25 cellular contexts compared by ENCODE assay signal in the genomic region with DNA sequence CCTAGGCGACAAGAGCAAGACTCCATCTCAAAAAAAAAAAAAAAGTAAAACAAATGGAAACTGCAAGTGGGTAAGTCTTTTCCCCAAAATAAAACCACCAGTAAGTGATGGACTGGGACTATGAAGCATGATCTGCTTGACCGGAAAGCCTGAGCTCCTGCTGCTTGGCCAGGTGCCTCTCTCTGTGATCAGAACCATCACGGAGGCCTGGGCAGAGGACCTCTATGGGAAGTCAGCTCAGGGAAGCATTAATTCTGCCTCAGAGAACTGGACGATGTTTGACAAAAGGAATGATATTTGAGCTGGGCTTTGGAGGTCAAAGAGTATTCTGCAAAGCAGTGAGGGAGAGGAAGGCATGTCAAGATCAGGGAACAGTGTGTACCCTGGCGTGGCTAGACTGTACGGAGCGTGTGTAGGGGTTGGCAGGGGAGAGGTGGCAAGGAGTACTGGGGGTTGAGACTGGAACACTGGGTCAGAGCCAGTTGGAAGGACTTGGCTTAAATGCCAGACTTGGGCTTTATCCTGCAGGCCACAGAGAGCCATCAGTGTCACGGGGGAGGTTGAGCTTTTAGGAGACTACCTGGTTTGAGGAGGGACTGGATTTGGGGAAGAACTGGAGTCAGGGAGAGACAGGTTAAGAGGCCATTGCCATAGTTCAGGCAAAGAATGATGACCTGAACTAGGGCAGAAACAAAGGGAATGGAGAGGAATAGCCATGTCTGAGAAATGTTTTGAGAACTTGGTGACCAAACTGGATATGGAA. TPM values are rescaled to one million over a fixed set of nuclear protein-coding genes. Genes with fewer than 3 reads are reported as not detected.
DNase-seq lines count a peak whose midpoint lies in the region; ATAC-seq, FAIRE-seq and TF ChIP-seq lines count a peak whose summit lies in the region.
"Had no signal": no experiment of that assay in that cellular context is flagged by ENCODE, and none has a peak within 500 bp of the region (broad histone marks: within the 10 kb centered on the region; RNA-seq: fewer than 3 reads in every experiment).

No MANE protein-coding gene starts in this region.

- WGBS in hepatocyte (ENCODE audit: low lambda C conversion rate, missing lambda C conversion rate): 69% methylated on average over 8 of the region's 8 CpGs

- no peak overlapping the region for H2AFZ ChIP-seq in hepatocyte
- H2AFZ ChIP-seq: GM23338 had no signal

- H3K4me2 ChIP-seq in hepatocyte: no peak overlapping the region
- H3K4me2 ChIP-seq: BLaER1 treated with 17β-estradiol and CSF1 and Interleukin-3, amounts not matched to agents 10 nM and 100 nM; GM23338 had no signal

- no peak for FAIRE-seq in kidney (lab: Jason Lieb, UNC)
- FAIRE-seq: colon, D721Med, endometrium had no signal

- no peaks in the 10 kb centered on the region for H3K36me3 ChIP-seq in kidney (ENCODE audit: control insufficient read depth in 1 of 2, insufficient read depth in 2 of 2, low read length in 2 of 2)
- peaks cover 79 to 82% (median 80%) of the 10 kb centered on the region in 3 donors for H3K36me3 ChIP-seq in skeletal muscle tissue (ENCODE audit: control insufficient read depth in 3 of 3, insufficient read depth in 3 of 3, low read length in 3 of 3)
- H3K36me3 ChIP-seq in hepatocyte (replicated peaks; ENCODE audit: insufficient read depth, low read depth): no peaks in the 10 kb centered on the region
- H3K36me3 ChIP-seq: BLaER1 treated with 17β-estradiol and CSF1 and Interleukin-3, amounts not matched to agents 10 nM and 100 nM had no signal

- peaks cover 11% of the 10 kb centered on the region for H3K27me3 Mint-ChIP-seq in endothelial cell (ENCODE audit: unreplicated experiment)

- H3K79me2 ChIP-seq in hepatocyte: no peaks in the 10 kb centered on the region

- no peaks in the 10 kb centered on the region for H3K27me3 ChIP-seq in skeletal muscle tissue (ENCODE audit: control insufficient read depth in 3 of 3, insufficient read depth in 3 of 3, low read length in 3 of 3)
- no peaks in the 10 kb centered on the region for H3K27me3 ChIP-seq in hepatocyte
- H3K27me3 ChIP-seq: BLaER1 treated with 17β-estradiol and CSF1 and Interleukin-3, amounts not matched to agents 10 nM and 100 nM had no signal

- H3K4me1 ChIP-seq in kidney (ENCODE audit: control insufficient read depth in 1 of 2, insufficient read depth in 1 of 2, low read depth in 1 of 2, low read length in 2 of 2) (no peaks in the 10 kb centered on the region), skeletal muscle tissue (ENCODE audit: control insufficient read depth in 3 of 3, insufficient read depth in 3 of 3, low read length in 3 of 3) (peaks cover 90 to 100% (median 96%) of the 10 kb centered on the region in 3 donors), hepatocyte (ENCODE audit: insufficient read depth) (no peaks in the 10 kb centered on the region)

- no peaks in the 10 kb centered on the region for H4K20me1 ChIP-seq in hepatocyte (ENCODE audit: insufficient read depth, poor library complexity, severe bottlenecking)
- H4K20me1 ChIP-seq: BLaER1 treated with 17β-estradiol and CSF1 and Interleukin-3, amounts not matched to agents 10 nM and 100 nM had no signal

- H3K4me3 ChIP-seq in kidney (ENCODE audit: low read length in 2 of 2): no peak overlapping the region
- peak overlapping the region in 2 of 3 donors; percentile 25 to 33 for H3K4me3 ChIP-seq in skeletal muscle tissue (ENCODE audit: low read length in 3 of 3)
- H3K4me3 ChIP-seq in hepatocyte: no peak overlapping the region
- H3K4me3 ChIP-seq: BLaER1 treated with 17β-estradiol and CSF1 and Interleukin-3, amounts not matched to agents 10 nM and 100 nM; GM23338 had no signal

- TF ChIP-seq CTCF in endothelial cell (IDR thresholded peaks at IDR 0.05; ENCODE audit: unreplicated experiment) (no peak), kidney (IDR thresholded peaks at IDR 0.05; ENCODE audit: borderline replicate concordance, extremely low read depth, insufficient read depth) (no peak), hepatocyte (IDR thresholded peaks at IDR 0.05; ENCODE audit: poor library complexity) (no peak)

- no peaks in the 10 kb centered on the region for H3K36me3 Mint-ChIP-seq in endothelial cell (ENCODE audit: low read depth, unreplicated experiment)
- H3K36me3 Mint-ChIP-seq: activated CD4-positive, alpha-beta memory T cell treated with anti-CD3 and anti-CD28 coated beads for 36 hours had no signal

- H3K9me3 ChIP-seq in kidney (ENCODE audit: control insufficient read depth in 1 of 2, low read length in 2 of 2): no peaks in the 10 kb centered on the region
- no peaks in the 10 kb centered on the region for H3K9me3 ChIP-seq in skeletal muscle tissue (ENCODE audit: control insufficient read depth in 3 of 3, low read length in 3 of 3)
- H3K9me3 ChIP-seq in hepatocyte (ENCODE audit: low read depth): no peaks in the 10 kb centered on the region
- H3K9me3 ChIP-seq: BLaER1 treated with 17β-estradiol and CSF1 and Interleukin-3, amounts not matched to agents 10 nM and 100 nM had no signal

- no peaks in the 10 kb centered on the region for H3K9me3 Mint-ChIP-seq in endothelial cell (ENCODE audit: unreplicated experiment)
- H3K9me3 Mint-ChIP-seq: activated CD4-positive, alpha-beta memory T cell treated with anti-CD3 and anti-CD28 coated beads for 36 hours; GM23338 had no signal

- H3K4me1 Mint-ChIP-seq in endothelial cell (ENCODE audit: unreplicated experiment): no peaks in the 10 kb centered on the region
- H3K4me1 Mint-ChIP-seq: GM23338 had no signal

- intact Hi-C loops in kidney (cut with DNase I): no loop called here

- no peak overlapping the region for H3K4me3 Mint-ChIP-seq in endothelial cell (ENCODE audit: unreplicated experiment)
- H3K4me3 Mint-ChIP-seq: activated CD4-positive, alpha-beta memory T cell treated with anti-CD3 and anti-CD28 coated beads for 36 hours; GM23338 had no signal

- H3K27ac ChIP-seq in kidney (ENCODE audit: low read depth in 2 of 2, low read length in 2 of 2): no peak overlapping the region
- H3K27ac ChIP-seq in skeletal muscle tissue (ENCODE audit: low read depth, low read length): peak overlapping the region; percentile 96
- no peak overlapping the region for H3K27ac ChIP-seq in hepatocyte
- H3K27ac ChIP-seq: BLaER1 treated with 17β-estradiol and CSF1 and Interleukin-3, amounts not matched to agents 10 nM and 100 nM had no signal

- ATAC-seq in GM21737 (IDR thresholded peaks at IDR 0.05; ENCODE audit: unreplicated experiment): no peak
- no peak for ATAC-seq in SK-N-SH treated with all-trans-retinoic acid at 6 μM for 48 hours
- no peak for ATAC-seq in HG02870 (IDR thresholded peaks at IDR 0.05; ENCODE audit: unreplicated experiment)
- ATAC-seq: GM23338 had no signal

- DNase-seq in C1 segment of cervical spinal cord (lab: John Stamatoyannopoulos, UW) (peak in 8 of 14 donors; percentile 33 to 86 (median 46)), endothelial cell (ENCODE audit: low spot score) (no peak), kidney (peak; percentile 1), hepatocyte (ENCODE audit: low spot score) (no peak)
- DNase-seq: activated CD4-positive, alpha-beta memory T cell treated with anti-CD3 and anti-CD28 coated beads for 36 hours; activated naive CD4-positive, alpha-beta T cell treated with Interleukin-2 at 50 U/mL for 16 hours; NCI-H526 treated with DMSO at 0.1 percent for 48 hours; OCI-M1; stimulated activated CD4-positive, alpha-beta T cell treated with anti-CD3 and anti-CD28 coated beads, Interleukin-15, amount 100 ng/mL, for 24 hours; stimulated activated naive CD4-positive, alpha-beta T cell treated with Interleukin-2 at 50 U/mL for 16 hours had no signal

- peak overlapping the region; percentile 25 for H3K27ac Mint-ChIP-seq in endothelial cell (ENCODE audit: unreplicated experiment)
- H3K27ac Mint-ChIP-seq: activated CD4-positive, alpha-beta memory T cell treated with anti-CD3 and anti-CD28 coated beads for 36 hours; GM23338 had no signal

- H3K9ac ChIP-seq in kidney (ENCODE audit: low read length in 2 of 2) (no peak overlapping the region), skeletal muscle tissue (ENCODE audit: low read depth in 1 of 3, low read length in 3 of 3) (peak overlapping the region in 2 of 3 donors; percentile 35 to 63)
- H3K9ac ChIP-seq: BLaER1 treated with 17β-estradiol and CSF1 and Interleukin-3, amounts not matched to agents 10 nM and 100 nM had no signal

- no peaks in the 10 kb centered on the region for H3K9me2 ChIP-seq in hepatocyte (replicated peaks; ENCODE audit: insufficient read depth)

TF ChIP-seq in SK-N-SH treated with all-trans-retinoic acid at 6 μM for 48 hours, 23 proteins besides CTCF, POLR2A, EP300 and RAD21 (continues in another document):
- no peak for TF ChIP-seq ZFP3 (CRISPR knock-in tag; IDR thresholded peaks at IDR 0.05)
- TF ChIP-seq ZNF8 (CRISPR knock-in tag; IDR thresholded peaks at IDR 0.05): no peak
- no peak for TF ChIP-seq ISL1 (CRISPR knock-in tag; IDR thresholded peaks at IDR 0.05)
- TF ChIP-seq CSDC2 (CRISPR knock-in tag; IDR thresholded peaks at IDR 0.05): no peak
- TF ChIP-seq ZNF70 (CRISPR knock-in tag; IDR thresholded peaks at IDR 0.05): no peak

RNA-seq across cellular contexts. Expression of gene ATP1A2, which starts 16.4 kb away (rescaled TPM):
- total RNA-seq in endothelial cell (ENCODE audit: unreplicated experiment) (0.49 TPM), kidney (4.1 TPM), skeletal muscle tissue (38.1 TPM), hepatocyte (2.9 and 4.7 TPM in 2 replicates)
- polyA plus RNA-seq in kidney (ENCODE audit: insufficient read depth, low read depth, low replicate concordance) (5.5 TPM), hepatocyte (0.80 and 1.5 TPM in 2 replicates)
- total RNA-seq: A673; activated CD4-positive, alpha-beta memory T cell treated with anti-CD3 and anti-CD28 coated beads for 36 hours; fibroblast of villous mesenchyme; pulmonary artery endothelial cell; T-helper 1 cell treated with Interleukin-12 subunit alpha and Interleukin-12 subunit beta and Interleukin-4 antibody, amounts not matched to agents 30 ng/mL and 1 ng/mL, for 36 hours had no signal

RNA-seq across cellular contexts. Expression of gene ATP1A4, which starts 19.4 kb away (rescaled TPM):
- total RNA-seq in endothelial cell (ENCODE audit: unreplicated experiment) (not detected), kidney (0.19 TPM), skeletal muscle tissue (under 0.01 TPM), hepatocyte (0.68 and 4.4 TPM in 2 replicates)
- polyA plus RNA-seq in kidney (ENCODE audit: insufficient read depth, low read depth, low replicate concordance) (not detected), hepatocyte (0.45 and 2.2 TPM in 2 replicates)
- total RNA-seq: A673; activated CD4-positive, alpha-beta memory T cell treated with anti-CD3 and anti-CD28 coated beads for 36 hours; fibroblast of villous mesenchyme; kidney epithelial cell; pulmonary artery endothelial cell; T-helper 1 cell treated with Interleukin-12 subunit alpha and Interleukin-12 subunit beta and Interleukin-4 antibody, amounts not matched to agents 30 ng/mL and 1 ng/mL, for 36 hours had no signal
- polyA plus RNA-seq: neural cell had no signal

RNA-seq across cellular contexts. Expression of gene IGSF8, which starts 33.6 kb away (rescaled TPM):
- 17.2 TPM for total RNA-seq in endothelial cell (ENCODE audit: unreplicated experiment)
- 40.9 TPM for total RNA-seq in kidney
- 47.0 TPM for polyA plus RNA-seq in kidney (ENCODE audit: insufficient read depth, low read depth, low replicate concordance)
- total RNA-seq in skeletal muscle tissue: 11.5 TPM
- total RNA-seq in hepatocyte: 26.0 and 36.8 TPM in 2 replicates
- 39.3 and 54.1 TPM in 2 replicates for polyA plus RNA-seq in hepatocyte

RNA-seq across cellular contexts. Expression of gene KCNJ9, which starts 50.6 kb away (rescaled TPM):
- total RNA-seq in endothelial cell (ENCODE audit: unreplicated experiment) (0.05 TPM), kidney (not detected), skeletal muscle tissue (not detected), hepatocyte (not detected in 2 replicates)
- polyA plus RNA-seq in kidney (ENCODE audit: insufficient read depth, low read depth, low replicate concordance) (0.09 TPM), hepatocyte (not detected in 2 replicates)
- total RNA-seq: A673; activated CD4-positive, alpha-beta memory T cell treated with anti-CD3 and anti-CD28 coated beads for 36 hours; fibroblast of villous mesenchyme; kidney epithelial cell; pulmonary artery endothelial cell; T-helper 1 cell treated with Interleukin-12 subunit alpha and Interleukin-12 subunit beta and Interleukin-4 antibody, amounts not matched to agents 30 ng/mL and 1 ng/mL, for 36 hours had no signal

RNA-seq across cellular contexts. Expression of gene CASQ1, which starts 58.4 kb away (rescaled TPM):
- total RNA-seq in endothelial cell (ENCODE audit: unreplicated experiment) (not detected), kidney (0.57 TPM), skeletal muscle tissue (616 TPM), hepatocyte (0.72 TPM in 1 of 2 replicates, not detected in the other)
- polyA plus RNA-seq in kidney (ENCODE audit: insufficient read depth, low read depth, low replicate concordance) (not detected), hepatocyte (0.51 and 0.57 TPM in 2 replicates)
- total RNA-seq: A673; activated CD4-positive, alpha-beta memory T cell treated with anti-CD3 and anti-CD28 coated beads for 36 hours; fibroblast of villous mesenchyme; kidney epithelial cell; pulmonary artery endothelial cell; T-helper 1 cell treated with Interleukin-12 subunit alpha and Interleukin-12 subunit beta and Interleukin-4 antibody, amounts not matched to agents 30 ng/mL and 1 ng/mL, for 36 hours had no signal
- polyA plus RNA-seq: neural cell had no signal

Comparison
In these comparisons a context has a peak if more than half of its experiments do, and no peak if none do; other contexts are left out.
1. DNase-seq: peak in C1 segment of cervical spinal cord (8 of 14) and kidney (single experiment); none in endothelial cell (single experiment) and hepatocyte (single experiment).
2. H3K4me3 ChIP-seq: peak in skeletal muscle tissue (2 of 3); none in kidney (0 of 2) and hepatocyte (single experiment).
3. H3K9ac ChIP-seq: peak in skeletal muscle tissue (2 of 3); none in kidney (0 of 2).